8 cellular contexts compared by ENCODE assay signal in genomic region chr19:9324584-9324962, GRCh38. TPM values are rescaled to one million over a fixed set of nuclear protein-coding genes. Genes with fewer than 3 reads are reported as not detected.
A peak's percentile ranks its signal among the peaks of the same experiment; 100 is the strongest.
DNase-seq lines count a peak whose midpoint lies in the region; ATAC-seq and TF ChIP-seq lines count a peak whose summit lies in the region.

No MANE protein-coding gene starts in this region.

- no peaks in the 10 kb centered on the region for H3K27me3 Mint-ChIP-seq in activated CD4-positive, alpha-beta T cell treated with anti-CD3 and anti-CD28 coated beads, Interleukin-2, amount 10 ng/mL, durations not matched to agents 24 days and 14 days
- H3K27me3 Mint-ChIP-seq in activated naive CD8-positive, alpha-beta T cell treated with anti-CD3 and anti-CD28 coated beads for 36 hours, result no peaks in the 10 kb centered on the region

- DNase-seq in activated CD4-positive, alpha-beta T cell treated with anti-CD3 and anti-CD28 coated beads, Interleukin-2, amount 10 ng/mL, durations not matched to agents 24 days and 14 days, result no peak
- DNase-seq in activated CD4-positive, alpha-beta T cell treated with anti-CD3 and anti-CD28 coated beads, Interleukin-2, amount 50 U/mL, for 1 hour, result no peak
- no peak for DNase-seq in activated naive CD8-positive, alpha-beta T cell treated with anti-CD3 and anti-CD28 coated beads for 36 hours
- DNase-seq in thoracic aorta (ENCODE audit: low spot score) (no peak), COLO829 (ENCODE audit: low spot score) (no peak), NCI-H1105 (lab: John Stamatoyannopoulos, UW) (no peak)

- H3K4me3 Mint-ChIP-seq in activated CD4-positive, alpha-beta T cell treated with anti-CD3 and anti-CD28 coated beads, Interleukin-2, amount 10 ng/mL, durations not matched to agents 24 days and 14 days, result peak overlapping the region; percentile 93
- peak overlapping the region; percentile 88 for H3K4me3 Mint-ChIP-seq in activated naive CD8-positive, alpha-beta T cell treated with anti-CD3 and anti-CD28 coated beads for 36 hours

- H3K4me1 ChIP-seq in thoracic aorta (ENCODE audit: control insufficient read depth in 1 of 2, low read depth in 2 of 2), result peaks cover 4 to 9% of the 10 kb centered on the region in 2 donors

- no peak for ATAC-seq in thoracic aorta (ENCODE audit: insufficient number of reproducible peaks, low FRiP score, low read depth)
- ATAC-seq in GM18498 (IDR thresholded peaks at IDR 0.05; ENCODE audit: unreplicated experiment), result no peak

- TF ChIP-seq CTCF in thoracic aorta (IDR thresholded peaks at IDR 0.05), result no peak

- H3K9me3 ChIP-seq in thoracic aorta, result peaks cover 23% of the 10 kb centered on the region

- H3K4me1 Mint-ChIP-seq in activated CD4-positive, alpha-beta T cell treated with anti-CD3 and anti-CD28 coated beads, Interleukin-2, amount 10 ng/mL, durations not matched to agents 24 days and 14 days, result peaks cover 9% of the 10 kb centered on the region
- H3K4me1 Mint-ChIP-seq in activated naive CD8-positive, alpha-beta T cell treated with anti-CD3 and anti-CD28 coated beads for 36 hours, result peaks cover 17% of the 10 kb centered on the region

- peak overlapping the region; percentile 88 for H3K27ac ChIP-seq in layer of hippocampus (ENCODE audit: low read depth, low read length)
- peak overlapping the region; percentile 88 to 92 for H3K27ac ChIP-seq in thoracic aorta

- intact Hi-C loops in activated CD4-positive, alpha-beta T cell treated with anti-CD3 and anti-CD28 coated beads, Interleukin-2, amount 10 ng/mL, durations not matched to agents 24 days and 14 days (cut with micrococcal nuclease), result loop anchor here (1.0 to 5.0 kb wide), 3 partner anchors 15 to 258 kb away; partner anchors contain the start of genes ZNF121, ZNF266 and ZNF699

- H3K4me3 ChIP-seq in thoracic aorta, result peak overlapping the region; percentile 94

- H3K27me3 ChIP-seq in layer of hippocampus (ENCODE audit: control insufficient read depth, insufficient read depth, low read length) (no peaks in the 10 kb centered on the region), thoracic aorta (replicated peaks; ENCODE audit: insufficient read depth) (no peaks in the 10 kb centered on the region)

- peak overlapping the region; percentile 94 for H3K27ac Mint-ChIP-seq in activated CD4-positive, alpha-beta T cell treated with anti-CD3 and anti-CD28 coated beads, Interleukin-2, amount 10 ng/mL, durations not matched to agents 24 days and 14 days
- peak overlapping the region; percentile 95 for H3K27ac Mint-ChIP-seq in activated naive CD8-positive, alpha-beta T cell treated with anti-CD3 and anti-CD28 coated beads for 36 hours

- H3K36me3 ChIP-seq in thoracic aorta, result peaks cover 10% of the 10 kb centered on the region

- peaks cover 21% of the 10 kb centered on the region for H3K9me3 Mint-ChIP-seq in activated CD4-positive, alpha-beta T cell treated with anti-CD3 and anti-CD28 coated beads, Interleukin-2, amount 10 ng/mL, durations not matched to agents 24 days and 14 days
- peaks cover 46% of the 10 kb centered on the region for H3K9me3 Mint-ChIP-seq in activated naive CD8-positive, alpha-beta T cell treated with anti-CD3 and anti-CD28 coated beads for 36 hours

- H3K36me3 Mint-ChIP-seq in activated CD4-positive, alpha-beta T cell treated with anti-CD3 and anti-CD28 coated beads, Interleukin-2, amount 10 ng/mL, durations not matched to agents 24 days and 14 days (ENCODE audit: low read depth), result peaks cover 33% of the 10 kb centered on the region
- peaks cover 62% of the 10 kb centered on the region for H3K36me3 Mint-ChIP-seq in activated naive CD8-positive, alpha-beta T cell treated with anti-CD3 and anti-CD28 coated beads for 36 hours

RNA-seq across cellular contexts. Expression of gene ZNF559, which starts 0.6 kb away (rescaled TPM):
- 8.2 and 9.5 TPM in 2 replicates for total RNA-seq in activated CD4-positive, alpha-beta T cell treated with anti-CD3 and anti-CD28 coated beads, Interleukin-2, amount 10 ng/mL, durations not matched to agents 24 days and 14 days
- 10 to 100 TPM; 13.0 to 14.9 TPM for total RNA-seq in activated naive CD8-positive, alpha-beta T cell treated with anti-CD3 and anti-CD28 coated beads for 36 hours
- total RNA-seq in thoracic aorta, result 10 to 100 TPM; 22.7 to 26.5 TPM

RNA-seq across cellular contexts. Expression of gene ZNF699, which starts 14.9 kb away (rescaled TPM):
- 4.4 and 4.5 TPM in 2 replicates for total RNA-seq in activated CD4-positive, alpha-beta T cell treated with anti-CD3 and anti-CD28 coated beads, Interleukin-2, amount 10 ng/mL, durations not matched to agents 24 days and 14 days
- total RNA-seq in activated naive CD8-positive, alpha-beta T cell treated with anti-CD3 and anti-CD28 coated beads for 36 hours, result 1 to 10 TPM; 4.6 to 5.1 TPM
- total RNA-seq in thoracic aorta, result 10 to 100 TPM; 11.6 to 33.6 TPM

RNA-seq across cellular contexts. Expression of gene ZNF177, which starts 38.2 kb away (rescaled TPM):
- total RNA-seq in activated CD4-positive, alpha-beta T cell treated with anti-CD3 and anti-CD28 coated beads, Interleukin-2, amount 10 ng/mL, durations not matched to agents 24 days and 14 days, result 0.09 TPM in 1 of 2 replicates, not detected in the other
- total RNA-seq in activated naive CD8-positive, alpha-beta T cell treated with anti-CD3 and anti-CD28 coated beads for 36 hours, result 1 to 10 TPM in 1 of 2 experiments, under 1 TPM in 1; 0.74 to 1.0 TPM
- total RNA-seq in thoracic aorta, result 1 to 10 TPM; 1.9 to 4.2 TPM
